ENCODE assay signal across 17 cellular contexts in genomic region chr1:245878585-245878984, GRCh38.
"Had no signal": no experiment of that assay in that cellular context is flagged by ENCODE, and none has a peak within 500 bp of the region (broad histone marks: within the 10 kb centered on the region; RNA-seq: fewer than 3 reads in every experiment).

No MANE protein-coding gene starts in this region.

- DNase-seq: activated CD4-positive, alpha-beta T cell treated with anti-CD3 and anti-CD28 coated beads, Interleukin-2, amount 50 U/mL, for 1 hour; activated naive CD4-positive, alpha-beta T cell treated with anti-CD3 and anti-CD28 coated beads, Interleukin-2, amount 50 U/mL, for 16 hours; activated T-cell treated with anti-CD3 and anti-CD28 coated beads, Interleukin-2, amount 50 U/mL, for 1 hour; adrenal gland; caudate nucleus; effector CD8-positive, alpha-beta T cell; gastrocnemius medialis; kidney glomerular epithelial cell; natural killer cell; posterior cingulate gyrus; stimulated activated CD4-positive, alpha-beta T cell treated with anti-CD3 and anti-CD28 coated beads, Interleukin-1b, Interleukin-23, amount 100 ng/mL, for 48 hours; tibial artery had no signal

- H3K27me3 ChIP-seq: adrenal gland, gastrocnemius medialis, right atrium auricular region, tibial artery, vagina had no signal

- H3K4me1 ChIP-seq: tibial artery had no signal

- FAIRE-seq: TTC549 had no signal

- ATAC-seq: gastrocnemius medialis; natural killer cell; stimulated activated memory B cell treated with anti-CD40 and anti-IgM and Interleukin-4, amounts not matched to agents 10 μg/mL and 1 μg/mL and 100 μg/mL, for 72 hours had no signal

- H3K27ac ChIP-seq: adrenal gland, coronary artery, gastrocnemius medialis, right atrium auricular region, tibial artery, vagina had no signal

- H3K4me3 ChIP-seq: adrenal gland, coronary artery, gastrocnemius medialis, right atrium auricular region, tibial artery, vagina had no signal

- H3K36me3 ChIP-seq: adrenal gland, gastrocnemius medialis, right atrium auricular region, tibial artery, vagina had no signal

- H3K9me3 ChIP-seq: adrenal gland, gastrocnemius medialis, right atrium auricular region, tibial artery, vagina had no signal
